ENCODE assay signal across 8 cellular contexts in genomic region chr14:59161571-59162175, GRCh38. TPM values are rescaled to one million over a fixed set of nuclear protein-coding genes. Genes with fewer than 3 reads are reported as not detected.
DNase-seq lines count a peak whose midpoint lies in the region; ATAC-seq, FAIRE-seq and TF ChIP-seq lines count a peak whose summit lies in the region.

No MANE protein-coding gene starts in this region.

- peak overlapping the region; percentile 54 for H3K4me3 ChIP-seq in astrocyte (ENCODE audit: insufficient read depth, low read depth, low read length)

- no peaks in the 10 kb centered on the region for H3K27me3 ChIP-seq in astrocyte (ENCODE audit: insufficient read depth, low read length)

- H3K27ac ChIP-seq in astrocyte (ENCODE audit: low read depth, low read length), result peak overlapping the region; percentile 88

- peak overlapping the region; percentile 81 for H2AFZ ChIP-seq in astrocyte (ENCODE audit: low read depth, low read length)

- peaks cover 20% of the 10 kb centered on the region for H3K4me1 Mint-ChIP-seq in astrocyte (ENCODE audit: low read depth, unreplicated experiment)

- no peak for TF ChIP-seq CTCF in astrocyte (IDR thresholded peaks at IDR 0.05; ENCODE audit: insufficient read depth, low read depth, low read length)

- H3K4me1 ChIP-seq in astrocyte (ENCODE audit: insufficient read depth, low read length), result peaks cover 6% of the 10 kb centered on the region

- H3K36me3 ChIP-seq in astrocyte (ENCODE audit: insufficient read depth, low read length), result no peaks in the 10 kb centered on the region

- H3K9me3 Mint-ChIP-seq in astrocyte (ENCODE audit: unreplicated experiment), result peaks cover 4% of the 10 kb centered on the region

- no peaks in the 10 kb centered on the region for H4K20me1 ChIP-seq in astrocyte (ENCODE audit: insufficient read depth, low read length)

- peak; percentile 86 for DNase-seq in astrocyte (ENCODE audit: low read depth)
- DNase-seq in kidney glomerular epithelial cell (lab: John Stamatoyannopoulos, UW), result peak; percentile 23
- no peak for DNase-seq in cortex of kidney (lab: John Stamatoyannopoulos, UW)
- DNase-seq in pons (ENCODE audit: low spot score), result no peak
- DNase-seq in NCI-H1105 (lab: John Stamatoyannopoulos, UW), result no peak

- no peaks in the 10 kb centered on the region for H3K27me3 Mint-ChIP-seq in astrocyte (ENCODE audit: low read depth, unreplicated experiment)

- peak; percentile 17 for FAIRE-seq in astrocyte (lab: Jason Lieb, UNC)

- H3K9me3 ChIP-seq in astrocyte (ENCODE audit: insufficient read depth, low read depth, low read length), result no peaks in the 10 kb centered on the region

- ATAC-seq in GM18502 (IDR thresholded peaks at IDR 0.05; ENCODE audit: poor library complexity, unreplicated experiment) (peak; percentile 92), HG03432 (IDR thresholded peaks at IDR 0.05; ENCODE audit: unreplicated experiment) (peak; percentile 88), GM18517 (IDR thresholded peaks at IDR 0.05; ENCODE audit: unreplicated experiment) (no peak)

- peak overlapping the region; percentile 96 for H3K27ac Mint-ChIP-seq in astrocyte (ENCODE audit: unreplicated experiment)

- peak overlapping the region; percentile 81 for H3K9ac ChIP-seq in astrocyte (ENCODE audit: low read length)

- H3K36me3 Mint-ChIP-seq in astrocyte (ENCODE audit: low read depth, unreplicated experiment), result no peaks in the 10 kb centered on the region

- peak overlapping the region; percentile 30 for H3K4me3 Mint-ChIP-seq in astrocyte (ENCODE audit: unreplicated experiment)

- H3K79me2 ChIP-seq in astrocyte (ENCODE audit: insufficient read depth, low read length), result no peaks in the 10 kb centered on the region

- H3K4me2 ChIP-seq in astrocyte (ENCODE audit: low read length), result peak overlapping the region; percentile 88

RNA-seq across cellular contexts. Expression of gene DAAM1, which starts 26.8 kb away (rescaled TPM):
- 38.0 and 44.8 TPM in 2 replicates for total RNA-seq in astrocyte

Comparison
In these comparisons a context has a peak if more than half of its experiments do, and no peak if none do; other contexts are left out.
1. DNase-seq: peak in astrocyte (single experiment) and kidney glomerular epithelial cell (single experiment); none in cortex of kidney (single experiment), pons (single experiment) and NCI-H1105 (single experiment).